ENCODE assay signal across 32 cellular contexts in the genomic region with DNA sequence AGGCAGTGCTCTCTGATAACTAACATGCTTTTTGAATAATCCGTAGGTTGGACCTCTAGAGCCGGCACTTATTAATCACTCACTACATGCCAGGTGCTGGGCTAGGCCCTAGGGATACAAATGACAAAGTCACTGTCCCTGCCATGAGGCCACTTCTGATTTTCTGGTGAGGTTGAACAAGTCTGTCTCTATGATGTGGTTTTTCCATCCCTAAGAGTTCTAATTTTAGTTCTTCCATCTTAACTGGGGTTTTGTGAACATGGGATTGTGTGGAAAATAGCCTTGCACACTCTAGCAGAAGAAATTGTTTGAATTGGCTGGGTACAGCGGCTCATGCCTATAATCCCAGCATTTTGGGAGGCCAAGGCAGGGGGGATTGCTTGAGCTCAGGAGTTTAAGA.
"Had no signal": no experiment of that assay in that cellular context is flagged by ENCODE, and none has a peak within 500 bp of the region (broad histone marks: within the 10 kb centered on the region; RNA-seq: fewer than 3 reads in every experiment).

No MANE protein-coding gene starts in this region.

- H3K4me3 ChIP-seq: adrenal gland, ascending aorta, breast epithelium, cardiac muscle cell had no signal

- ATAC-seq: activated CD4-positive, CD25-positive, alpha-beta regulatory T cell treated with anti-CD3 and anti-CD28 coated beads, Interleukin-2, amount 50 U/mL, for 24 hours; activated CD8-positive, alpha-beta memory T cell treated with anti-CD3 and anti-CD28 coated beads, Interleukin-2, amount 10 ng/mL, durations not matched to agents 7 days and 5 days; activated CD8-positive, alpha-beta T cell treated with anti-CD3 and anti-CD28 coated beads, Interleukin-2, amount 10 ng/mL, durations not matched to agents 7 days and 5 days; activated naive CD8-positive, alpha-beta T cell treated with anti-CD3 and anti-CD28 coated beads, Interleukin-2, amount 50 U/mL, for 24 hours; T-helper 17 cell had no signal

- H3K36me3 Mint-ChIP-seq: activated CD4-positive, alpha-beta memory T cell treated with anti-CD3 and anti-CD28 coated beads for 36 hours; activated CD8-positive, alpha-beta memory T cell treated with anti-CD3 and anti-CD28 coated beads, Interleukin-2, amount 10 ng/mL, durations not matched to agents 7 days and 5 days; activated naive CD4-positive, alpha-beta T cell treated with anti-CD3 and anti-CD28 coated beads, Interleukin-2, amount 50 U/mL, for 24 hours; activated naive CD8-positive, alpha-beta T cell treated with anti-CD3 and anti-CD28 coated beads for 36 hours; brain had no signal

- H3K27me3 ChIP-seq: adrenal gland, ascending aorta, breast epithelium, cardiac muscle cell had no signal

- H3K36me3 ChIP-seq: adrenal gland, ascending aorta, breast epithelium, cardiac muscle cell, WERI-Rb-1 had no signal

- H3K9me3 Mint-ChIP-seq: activated B cell treated with CpG ODN at 0.5 μM for 24 hours; activated CD4-positive, alpha-beta memory T cell treated with anti-CD3 and anti-CD28 coated beads for 36 hours; activated CD4-positive, alpha-beta T cell treated with anti-CD3 and anti-CD28 coated beads, Interleukin-2, amount 10 ng/mL, durations not matched to agents 24 days and 14 days; activated naive CD4-positive, alpha-beta T cell treated with anti-CD3 and anti-CD28 coated beads for 36 hours; activated naive CD4-positive, alpha-beta T cell treated with anti-CD3 and anti-CD28 coated beads, Interleukin-2, amount 50 U/mL, for 24 hours; activated naive CD8-positive, alpha-beta T cell treated with anti-CD3 and anti-CD28 coated beads for 36 hours; activated naive CD8-positive, alpha-beta T cell treated with anti-CD3 and anti-CD28 coated beads, Interleukin-2, amount 50 U/mL, for 24 hours; activated T-helper 1 cell treated with anti-CD3 and anti-CD28 coated beads, Interleukin-12 subunit alpha, Interleukin-12 subunit beta, Interleukin-2, Interleukin-4 antibody, amounts not matched to agents 30 ng/mL and 10 ng/mL and 1 ng/mL, durations not matched to agents 14 hours and 24 hours and 36 hours; activated T-helper 2 cell treated with anti-CD3 and anti-CD28 coated beads, Interferon-gamma antibody, Interleukin-2, Interleukin-4, amounts not matched to agents 10 μg/mL and 5 μg/mL and 100 μg/mL, durations not matched to agents 14 hours and 24 hours and 36 hours; brain; T-helper 2 cell treated with Interferon-gamma antibody and Interleukin-4, amounts not matched to agents 5 μg/mL and 100 μg/mL, for 36 hours had no signal

- H3K4me1 Mint-ChIP-seq: brain had no signal

- H3K4me3 Mint-ChIP-seq: activated B cell treated with CpG ODN at 0.5 μM for 24 hours; activated CD4-positive, alpha-beta memory T cell treated with anti-CD3 and anti-CD28 coated beads for 36 hours; activated CD4-positive, alpha-beta T cell treated with anti-CD3 and anti-CD28 coated beads, Interleukin-2, amount 10 ng/mL, durations not matched to agents 24 days and 14 days; activated CD8-positive, alpha-beta memory T cell treated with anti-CD3 and anti-CD28 coated beads, Interleukin-2, amount 10 ng/mL, durations not matched to agents 7 days and 5 days; activated CD8-positive, alpha-beta T cell treated with anti-CD3 and anti-CD28 coated beads, Interleukin-2, amount 10 ng/mL, durations not matched to agents 7 days and 5 days; activated naive CD4-positive, alpha-beta T cell treated with anti-CD3 and anti-CD28 coated beads for 36 hours; activated naive CD4-positive, alpha-beta T cell treated with anti-CD3 and anti-CD28 coated beads, Interleukin-2, amount 50 U/mL, for 24 hours; activated naive CD8-positive, alpha-beta T cell treated with anti-CD3 and anti-CD28 coated beads for 36 hours; activated naive CD8-positive, alpha-beta T cell treated with anti-CD3 and anti-CD28 coated beads, Interleukin-2, amount 50 U/mL, for 24 hours; activated T-helper 1 cell treated with anti-CD3 and anti-CD28 coated beads, Interleukin-12 subunit alpha, Interleukin-12 subunit beta, Interleukin-2, Interleukin-4 antibody, amounts not matched to agents 30 ng/mL and 10 ng/mL and 1 ng/mL, durations not matched to agents 14 hours and 24 hours and 36 hours; brain; T-helper 17 cell; T-helper 2 cell treated with Interferon-gamma antibody and Interleukin-4, amounts not matched to agents 5 μg/mL and 100 μg/mL, for 36 hours had no signal

- H3K9me3 ChIP-seq: adrenal gland, ascending aorta, breast epithelium had no signal

- H3K27me3 Mint-ChIP-seq: activated B cell treated with CpG ODN at 0.5 μM for 24 hours; activated CD4-positive, alpha-beta memory T cell treated with anti-CD3 and anti-CD28 coated beads for 36 hours; activated CD4-positive, alpha-beta T cell treated with anti-CD3 and anti-CD28 coated beads, Interleukin-2, amount 10 ng/mL, durations not matched to agents 24 days and 14 days; activated CD8-positive, alpha-beta memory T cell treated with anti-CD3 and anti-CD28 coated beads, Interleukin-2, amount 10 ng/mL, durations not matched to agents 7 days and 5 days; activated naive CD4-positive, alpha-beta T cell treated with anti-CD3 and anti-CD28 coated beads, Interleukin-2, amount 50 U/mL, for 24 hours; activated naive CD8-positive, alpha-beta T cell treated with anti-CD3 and anti-CD28 coated beads for 36 hours; activated naive CD8-positive, alpha-beta T cell treated with anti-CD3 and anti-CD28 coated beads, Interleukin-2, amount 50 U/mL, for 24 hours had no signal

- DNase-seq: activated B cell treated with CpG ODN at 0.5 μM for 24 hours; activated CD4-positive, alpha-beta memory T cell treated with anti-CD3 and anti-CD28 coated beads for 36 hours; activated CD4-positive, alpha-beta T cell treated with anti-CD3 and anti-CD28 coated beads, Interleukin-2, amount 10 ng/mL, durations not matched to agents 24 days and 14 days; activated CD8-positive, alpha-beta memory T cell treated with anti-CD3 and anti-CD28 coated beads, Interleukin-2, amount 10 ng/mL, durations not matched to agents 7 days and 5 days; activated CD8-positive, alpha-beta memory T cell treated with anti-CD3 and anti-CD28 coated beads, Interleukin-2, amount 50 U/mL, for 4 hours; activated CD8-positive, alpha-beta T cell treated with anti-CD3 and anti-CD28 coated beads, Interleukin-2, amount 10 ng/mL, durations not matched to agents 7 days and 5 days; activated effector memory CD4-positive, alpha-beta T cell treated with anti-CD3 and anti-CD28 coated beads, Interleukin-2, amount 50 U/mL, for 16 hours; activated naive CD4-positive, alpha-beta T cell treated with anti-CD3 and anti-CD28 coated beads for 36 hours; activated naive CD8-positive, alpha-beta T cell treated with anti-CD3 and anti-CD28 coated beads for 36 hours; activated naive CD8-positive, alpha-beta T cell treated with anti-CD3 and anti-CD28 coated beads, Interleukin-2, amount 50 U/mL, for 24 hours; activated T-cell treated with anti-CD3 and anti-CD28 coated beads, Interleukin-2, amount 50 U/mL, for 1 hour; activated T-cell treated with anti-CD3 and anti-CD28 coated beads, Interleukin-2, amount 50 U/mL, for 48 hours; adrenal gland; amygdala; central memory CD4-positive, alpha-beta T cell; cerebellar nuclear complex; effector CD8-positive, alpha-beta T cell; foreskin fibroblast; T-helper 1 cell; T-helper 17 cell; T1000; WERI-Rb-1 had no signal

- H3K4me1 ChIP-seq: adrenal gland, ascending aorta, breast epithelium had no signal

- H3K27ac ChIP-seq: adrenal gland, breast epithelium, cardiac muscle cell, epithelial cell of prostate, WERI-Rb-1 had no signal

- H3K27ac Mint-ChIP-seq: activated B cell treated with CpG ODN at 0.5 μM for 24 hours; activated CD4-positive, alpha-beta memory T cell treated with anti-CD3 and anti-CD28 coated beads for 36 hours; activated CD4-positive, alpha-beta T cell treated with anti-CD3 and anti-CD28 coated beads, Interleukin-2, amount 10 ng/mL, durations not matched to agents 24 days and 14 days; activated CD8-positive, alpha-beta memory T cell treated with anti-CD3 and anti-CD28 coated beads, Interleukin-2, amount 10 ng/mL, durations not matched to agents 7 days and 5 days; activated CD8-positive, alpha-beta T cell treated with anti-CD3 and anti-CD28 coated beads, Interleukin-2, amount 10 ng/mL, durations not matched to agents 7 days and 5 days; activated naive CD4-positive, alpha-beta T cell treated with anti-CD3 and anti-CD28 coated beads for 36 hours; activated naive CD4-positive, alpha-beta T cell treated with anti-CD3 and anti-CD28 coated beads, Interleukin-2, amount 50 U/mL, for 24 hours; activated naive CD8-positive, alpha-beta T cell treated with anti-CD3 and anti-CD28 coated beads for 36 hours; activated naive CD8-positive, alpha-beta T cell treated with anti-CD3 and anti-CD28 coated beads, Interleukin-2, amount 50 U/mL, for 24 hours; activated T-helper 1 cell treated with anti-CD3 and anti-CD28 coated beads, Interleukin-12 subunit alpha, Interleukin-12 subunit beta, Interleukin-2, Interleukin-4 antibody, amounts not matched to agents 30 ng/mL and 10 ng/mL and 1 ng/mL, durations not matched to agents 14 hours and 24 hours and 36 hours; activated T-helper 2 cell treated with anti-CD3 and anti-CD28 coated beads, Interferon-gamma antibody, Interleukin-2, Interleukin-4, amounts not matched to agents 10 μg/mL and 5 μg/mL and 100 μg/mL, durations not matched to agents 14 hours and 24 hours and 36 hours; brain; T-helper 17 cell; T-helper 2 cell treated with Interferon-gamma antibody and Interleukin-4, amounts not matched to agents 5 μg/mL and 100 μg/mL, for 36 hours had no signal
